ENCODE assay signal across 28 cellular contexts in genomic region chr3:112995800-112996199, GRCh38. TPM values are rescaled to one million over a fixed set of nuclear protein-coding genes. Genes with fewer than 3 reads are reported as not detected.
"Had no signal": no experiment of that assay in that cellular context is flagged by ENCODE, and none has a peak within 500 bp of the region (broad histone marks: within the 10 kb centered on the region; RNA-seq: fewer than 3 reads in every experiment).

No MANE protein-coding gene starts in this region.

- H3K27me3 ChIP-seq: dorsolateral prefrontal cortex, gastrocnemius medialis, neural progenitor cell, suprapubic skin, vagina had no signal

- H3K9me3 Mint-ChIP-seq: memory B cell; naive B cell; nephron; neural progenitor cell; stimulated activated naive CD8-positive, alpha-beta T cell treated with anti-CD3 and anti-CD28 coated beads, Interleukin-15, amount 100 ng/mL, for 72 hours had no signal

- ATAC-seq: esophagus mucosa; gastrocnemius medialis; left lobe of liver; mucosa of descending colon; sciatic nerve; stimulated activated naive CD8-positive, alpha-beta T cell treated with anti-CD3 and anti-CD28 coated beads, Interleukin-15, amount 100 ng/mL, for 72 hours had no signal

- H3K4me1 ChIP-seq: parathyroid adenoma had no signal

- DNase-seq: dorsolateral prefrontal cortex; effector CD4-positive, alpha-beta T cell; foreskin fibroblast; gastrocnemius medialis; head of caudate nucleus; mucosa of descending colon; naive B cell; stimulated activated CD4-positive, alpha-beta T cell treated with anti-CD3 and anti-CD28 coated beads, Interleukin-12 subunit alpha, Interleukin-12 subunit beta, amount 100 ng/mL, for 4 hours; stimulated activated CD4-positive, alpha-beta T cell treated with anti-CD3 and anti-CD28 coated beads, Interleukin-1b, Interleukin-23, amount 100 ng/mL, for 48 hours; stimulated activated CD4-positive, alpha-beta T cell treated with anti-CD3 and anti-CD28 coated beads, Interleukin-4, amount 100 ng/mL, for 1 hour; stimulated activated CD8-positive, alpha-beta memory T cell treated with anti-CD3 and anti-CD28 coated beads, Interleukin-4, amount 100 ng/mL, for 48 hours; stimulated activated naive CD4-positive, alpha-beta T cell; stimulated activated naive CD8-positive, alpha-beta T cell treated with anti-CD3 and anti-CD28 coated beads, Interleukin-15, amount 100 ng/mL, for 72 hours had no signal

- FAIRE-seq: keratinocyte had no signal

- H2AFZ ChIP-seq: neural progenitor cell, parathyroid adenoma had no signal

- H3K4me3 ChIP-seq: dorsolateral prefrontal cortex, gastrocnemius medialis, lung, mucosa of descending colon, neural progenitor cell, smooth muscle cell, suprapubic skin, vagina had no signal

- H3K27ac Mint-ChIP-seq: memory B cell; naive B cell; nephron; neural progenitor cell; progenitor cell of endocrine pancreas; stimulated activated naive CD8-positive, alpha-beta T cell treated with anti-CD3 and anti-CD28 coated beads, Interleukin-15, amount 100 ng/mL, for 72 hours had no signal

- H3K27me3 Mint-ChIP-seq: memory B cell; naive B cell; progenitor cell of endocrine pancreas; stimulated activated naive CD8-positive, alpha-beta T cell treated with anti-CD3 and anti-CD28 coated beads, Interleukin-15, amount 100 ng/mL, for 72 hours had no signal

- H3K4me2 ChIP-seq: neural progenitor cell, smooth muscle cell had no signal

- H3K4me3 Mint-ChIP-seq: memory B cell; naive B cell; nephron; neural progenitor cell; stimulated activated naive CD8-positive, alpha-beta T cell treated with anti-CD3 and anti-CD28 coated beads, Interleukin-15, amount 100 ng/mL, for 72 hours had no signal

- H3K9me3 ChIP-seq: gastrocnemius medialis, mucosa of descending colon, suprapubic skin, vagina had no signal

- H3K79me2 ChIP-seq: parathyroid adenoma had no signal

- H3K27ac ChIP-seq: epithelial cell of prostate, gastrocnemius medialis, neural progenitor cell, parathyroid adenoma, suprapubic skin, vagina had no signal

RNA-seq across cellular contexts. Expression of gene CD200R1, which starts 20.9 kb away (rescaled TPM):
- total RNA-seq: glomerular endothelial cell, progenitor cell of endocrine pancreas had no signal
- polyA plus RNA-seq: smooth muscle cell had no signal
